In genomic region chr2:62485780-62486765, GRCh38 we compare ENCODE assay signal across 13 cellular contexts. TPM values are rescaled to one million over a fixed set of nuclear protein-coding genes. Genes with fewer than 3 reads are reported as not detected.
DNase-seq lines count a peak whose midpoint lies in the region; ATAC-seq and TF ChIP-seq lines count a peak whose summit lies in the region.
"Had no signal": no experiment of that assay in that cellular context is flagged by ENCODE, and none has a peak within 500 bp of the region (broad histone marks: within the 10 kb centered on the region; RNA-seq: fewer than 3 reads in every experiment).

No MANE protein-coding gene starts in this region.

- in situ Hi-C loops in ACHN (cut with HindIII; ENCODE audit: low pct_ligation_motif_present, low pct_unique_long_range_greater_than_20kb, low sequenced_read_pairs) = no loop called here

- peaks cover 26% of the 10 kb centered on the region for H3K4me1 Mint-ChIP-seq in HFFc6 (ENCODE audit: low read depth)
- H3K4me1 Mint-ChIP-seq: activated naive CD4-positive, alpha-beta T cell treated with anti-CD3 and anti-CD28 coated beads, Interleukin-2, amount 10 ng/mL, durations not matched to agents 7 days and 5 days; B cell had no signal

- no peaks in the 10 kb centered on the region for H3K27me3 Mint-ChIP-seq in HFFc6 (ENCODE audit: insufficient read depth)
- H3K27me3 Mint-ChIP-seq: activated naive CD4-positive, alpha-beta T cell treated with anti-CD3 and anti-CD28 coated beads, Interleukin-2, amount 10 ng/mL, durations not matched to agents 7 days and 5 days had no signal

- TF ChIP-seq CTCF in HFFc6 (IDR thresholded peaks at IDR 0.05) = no peak
- no peak for TF ChIP-seq CTCF in cardiac fibroblast (IDR thresholded peaks at IDR 0.05; ENCODE audit: low read depth, low read length)

- peak; percentile 80 for ATAC-seq in left ventricle myocardium superior
- ATAC-seq in sciatic nerve = peak; percentile 79
- ATAC-seq in GM21737 (IDR thresholded peaks at IDR 0.05; ENCODE audit: unreplicated experiment) = no peak
- no peak for ATAC-seq in GM19324 (IDR thresholded peaks at IDR 0.05; ENCODE audit: low FRiP score, unreplicated experiment)

- no peak overlapping the region for H3K4me3 Mint-ChIP-seq in HFFc6
- H3K4me3 Mint-ChIP-seq: activated naive CD4-positive, alpha-beta T cell treated with anti-CD3 and anti-CD28 coated beads, Interleukin-2, amount 10 ng/mL, durations not matched to agents 7 days and 5 days; B cell had no signal

- H3K27ac Mint-ChIP-seq in HFFc6 = peak overlapping the region; percentile 11; the same call in 1 of the 2 replicates
- H3K27ac Mint-ChIP-seq: activated naive CD4-positive, alpha-beta T cell treated with anti-CD3 and anti-CD28 coated beads, Interleukin-2, amount 10 ng/mL, durations not matched to agents 7 days and 5 days; B cell had no signal

- peak; percentile 14 for DNase-seq in HFFc6
- peak; percentile 35 to 70 for DNase-seq in cardiac fibroblast (ENCODE audit: low read depth in 2 of 2)
- DNase-seq in left ventricle myocardium superior = no peak
- no peak for DNase-seq in sciatic nerve (ENCODE audit: low spot score)
- DNase-seq in ACHN = no peak
- DNase-seq in NCI-H1048 (lab: John Stamatoyannopoulos, UW) = no peak
- DNase-seq: activated naive CD4-positive, alpha-beta T cell treated with anti-CD3 and anti-CD28 coated beads, Interleukin-2, amount 10 ng/mL, durations not matched to agents 7 days and 5 days; cortex of kidney; DMS79; RPMI8226 had no signal

- no peak overlapping the region for H3K4me3 ChIP-seq in cardiac fibroblast (replicated peaks in 1 of 2; ENCODE audit: low read depth in 2 of 2, low read length in 2 of 2)

- H3K9me3 Mint-ChIP-seq in HFFc6 = no peaks in the 10 kb centered on the region
- H3K9me3 Mint-ChIP-seq: activated naive CD4-positive, alpha-beta T cell treated with anti-CD3 and anti-CD28 coated beads, Interleukin-2, amount 10 ng/mL, durations not matched to agents 7 days and 5 days had no signal

- no peaks in the 10 kb centered on the region for H3K36me3 Mint-ChIP-seq in HFFc6 (ENCODE audit: low read depth)
- H3K36me3 Mint-ChIP-seq: activated naive CD4-positive, alpha-beta T cell treated with anti-CD3 and anti-CD28 coated beads, Interleukin-2, amount 10 ng/mL, durations not matched to agents 7 days and 5 days had no signal

- intact Hi-C loops in left ventricle myocardium superior (cut with micrococcal nuclease) = no loop called here
- intact Hi-C loops in sciatic nerve (cut with DNase I) = no loop called here

RNA-seq across cellular contexts. Expression of gene TMEM17, which starts 19.9 kb away (rescaled TPM):
- total RNA-seq in HFFc6 (2021; fragmentation: NEBNext Ultra II Directional; extraction: Animal tissue kit (Norgen Biotek cat#: 25700)) = 1 to 10 TPM; 2.4 to 4.4 (median 3.4) TPM
- total RNA-seq in left ventricle myocardium superior = 1.4 TPM
- total RNA-seq in sciatic nerve = 4.9 TPM
- total RNA-seq: B cell had no signal

Comparison
In these comparisons a context has a peak if more than half of its experiments do, and no peak if none do; other contexts are left out.
1. DNase-seq: peak in HFFc6 (single experiment) and cardiac fibroblast (2 of 2); none in left ventricle myocardium superior (single experiment), sciatic nerve (single experiment), ACHN (single experiment) and NCI-H1048 (single experiment).
2. ATAC-seq: peak in left ventricle myocardium superior (single experiment) and sciatic nerve (single experiment); none in GM21737 (single experiment) and GM19324 (single experiment).